ENCODE assay signal across 8 cellular contexts in genomic region chr12:27523305-27523641, GRCh38. TPM values are rescaled to one million over a fixed set of nuclear protein-coding genes. Genes with fewer than 3 reads are reported as not detected.
DNase-seq lines count a peak whose midpoint lies in the region; ATAC-seq and TF ChIP-seq lines count a peak whose summit lies in the region.

No MANE protein-coding gene starts in this region.

- no peaks in the 10 kb centered on the region for H3K36me3 ChIP-seq in CD8-positive, alpha-beta T cell (ENCODE audit: insufficient read depth, low read length)

- no peak for TF ChIP-seq CTCF in CD8-positive, alpha-beta T cell (IDR thresholded peaks at IDR 0.05)

- no peak for DNase-seq in CD8-positive, alpha-beta T cell
- peak; percentile 37 for DNase-seq in Jurkat, Clone E6-1 (ENCODE audit: low read depth, low spot score)
- DNase-seq in caudate nucleus (lab: John Stamatoyannopoulos, UW) (peak in 2 of 61 donors; percentile 41 to 50), SIG-M5 (lab: John Stamatoyannopoulos, UW) (no peak), NCI-H146 treated with DMSO at 0.1 percent for 48 hours (lab: John Stamatoyannopoulos, UW; ENCODE audit: unreplicated experiment) (no peak), GDM1 (lab: John Stamatoyannopoulos, UW) (no peak)
- peak in 2 of 10 donors; percentile 2 for DNase-seq in naive thymus-derived CD8-positive, alpha-beta T cell

- no peaks in the 10 kb centered on the region for H3K27me3 ChIP-seq in CD8-positive, alpha-beta T cell (ENCODE audit: insufficient read depth, low read length)

- H3K4me1 Mint-ChIP-seq in CD8-positive, alpha-beta T cell (ENCODE audit: low read depth): peaks cover 24% of the 10 kb centered on the region
- peaks cover 14 to 38% (median 27%) of the 10 kb centered on the region in 4 donors for H3K4me1 Mint-ChIP-seq in naive thymus-derived CD8-positive, alpha-beta T cell

- peaks cover 14% of the 10 kb centered on the region for H3K4me1 ChIP-seq in CD8-positive, alpha-beta T cell (ENCODE audit: insufficient read depth, low read length)

- H3K9me3 Mint-ChIP-seq in CD8-positive, alpha-beta T cell: no peaks in the 10 kb centered on the region
- H3K9me3 Mint-ChIP-seq in naive thymus-derived CD8-positive, alpha-beta T cell: no peaks in the 10 kb centered on the region

- peak overlapping the region; percentile 96 for H3K27ac Mint-ChIP-seq in CD8-positive, alpha-beta T cell
- peak overlapping the region; percentile 88 to 98 (median 98) for H3K27ac Mint-ChIP-seq in naive thymus-derived CD8-positive, alpha-beta T cell

- peaks cover 7% of the 10 kb centered on the region for H3K36me3 Mint-ChIP-seq in CD8-positive, alpha-beta T cell
- no peaks in the 10 kb centered on the region for H3K36me3 Mint-ChIP-seq in naive thymus-derived CD8-positive, alpha-beta T cell

- peak overlapping the region; percentile 98 for H3K4me3 Mint-ChIP-seq in CD8-positive, alpha-beta T cell
- peak overlapping the region; percentile 92 to 99 (median 97) for H3K4me3 Mint-ChIP-seq in naive thymus-derived CD8-positive, alpha-beta T cell

- peak overlapping the region; percentile 89 for H3K4me3 ChIP-seq in CD8-positive, alpha-beta T cell (ENCODE audit: low read depth, low read length)
- H3K4me3 ChIP-seq in Jurkat, Clone E6-1 (ENCODE audit: low read length): peak overlapping the region; percentile 85

- no peaks in the 10 kb centered on the region for H3K9me3 ChIP-seq in CD8-positive, alpha-beta T cell (ENCODE audit: low read length)

- H3K27me3 Mint-ChIP-seq in CD8-positive, alpha-beta T cell (ENCODE audit: low read depth): peaks cover 8% of the 10 kb centered on the region
- peaks cover 5 to 11% (median 8%) of the 10 kb centered on the region in 5 donors for H3K27me3 Mint-ChIP-seq in naive thymus-derived CD8-positive, alpha-beta T cell

- intact Hi-C loops in CD8-positive, alpha-beta T cell (cut with DNase I, micrococcal nuclease): loop anchor here (1.0 to 10.0 kb wide), 7 partner anchors 11 to 672 kb away; partner anchors contain the start of genes STK38L (in 2 of the 2), CCDC91 (in 1 of the 2), FGFR1OP2 (in 1 of the 2) and INTS13 (in 1 of the 2)

- ATAC-seq in CD8-positive, alpha-beta T cell: peak; percentile 4
- peak; percentile 4 for ATAC-seq in GM19452 (IDR thresholded peaks at IDR 0.05; ENCODE audit: unreplicated experiment)
- ATAC-seq in naive thymus-derived CD8-positive, alpha-beta T cell: peak; percentile 14 to 16

- POLR2A ChIA-PET in CD8-positive, alpha-beta T cell (lab: Charles Lee): interaction anchor here (0.8 to 1.7 kb wide), 5 partner anchors 8 to 257 kb away, joined by 3 to 6 read pairs (median 3); partner anchors contain the start of genes KLHL42 and MANSC4
- POLR2A ChIA-PET in naive thymus-derived CD8-positive, alpha-beta T cell (lab: Charles Lee): interaction anchor here (0.6 to 1.3 kb wide), 7 partner anchors 10 to 668 kb away, joined by 3 to 5 read pairs (median 4); partner anchors contain the start of genes KLHL42 and MANSC4

- H3K27ac ChIP-seq in CD8-positive, alpha-beta T cell (ENCODE audit: low read depth, low read length): peak overlapping the region; percentile 76
- H3K27ac ChIP-seq in caudate nucleus (ENCODE audit: low read depth, low read length): peak overlapping the region; percentile 88

- CTCF ChIA-PET in CD8-positive, alpha-beta T cell (lab: Charles Lee): interaction anchor here (1.0 to 1.3 kb wide), 4 partner anchors 9 to 89 kb away, joined by 3 to 4 read pairs (median 4); no protein-coding TSS in a partner anchor

RNA-seq across cellular contexts. Expression of gene PPFIBP1, which starts 0.7 kb away (rescaled TPM):
- total RNA-seq in CD8-positive, alpha-beta T cell: 1 to 10 TPM; 1.1 to 1.9 TPM
- 8.1 TPM for polyA plus RNA-seq in Jurkat, Clone E6-1 (2012; ENCODE audit: insufficient read depth, insufficient read length)
- total RNA-seq in naive thymus-derived CD8-positive, alpha-beta T cell: 1 to 10 TPM; 7.8 to 9.2 TPM
- polyA plus RNA-seq in naive thymus-derived CD8-positive, alpha-beta T cell: 1 to 10 TPM; 3.8 to 4.1 (median 4.0) TPM
